In the genomic region with DNA sequence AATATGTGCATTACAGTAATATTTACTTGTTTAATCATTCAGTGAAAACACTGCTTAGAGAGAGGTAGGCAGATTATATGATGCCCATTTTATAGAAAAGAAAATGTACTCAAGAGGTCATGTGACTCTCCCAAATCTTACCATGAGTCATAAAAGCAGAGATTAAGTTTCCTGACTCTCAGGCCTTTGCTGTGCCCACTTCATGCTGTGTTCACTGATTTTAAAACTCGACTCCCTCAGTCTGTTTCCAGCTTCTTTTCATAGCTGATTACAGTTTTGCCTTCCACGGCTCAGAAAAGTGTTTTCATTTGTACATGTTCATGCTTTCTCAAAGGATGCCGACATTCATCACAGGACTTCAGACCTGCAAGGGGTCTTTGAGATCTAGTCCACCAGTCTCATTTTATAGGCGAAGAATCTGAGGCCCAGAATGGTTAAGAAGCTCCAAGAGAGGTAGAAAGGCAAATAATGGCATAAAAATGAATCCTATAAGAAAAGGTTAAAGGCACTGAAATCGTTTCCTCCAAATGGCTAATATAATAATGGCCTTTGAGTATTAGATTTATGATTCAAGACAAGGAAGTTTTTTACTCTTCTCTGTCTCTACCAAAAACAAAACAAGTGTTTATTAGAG, we compare ENCODE assay signal across 1 cellular context.
TF ChIP-seq lines count a peak whose summit lies in the region.

No MANE protein-coding gene starts in this region.

TF ChIP-seq in SK-N-SH treated with all-trans-retinoic acid at 6 μM for 48 hours, 23 proteins besides CTCF, POLR2A, EP300 and RAD21 (continued from another document):
- TF ChIP-seq ARNTL (CRISPR knock-in tag; IDR thresholded peaks at IDR 0.05; ENCODE audit: borderline replicate concordance, low read depth) (no peak), ZC3H10 (CRISPR knock-in tag; IDR thresholded peaks at IDR 0.05) (no peak), TCF4 (CRISPR knock-in tag; IDR thresholded peaks at IDR 0.05; ENCODE audit: borderline replicate concordance) (no peak), OSR1 (CRISPR knock-in tag; IDR thresholded peaks at IDR 0.05) (no peak), ESRRG (CRISPR knock-in tag; IDR thresholded peaks at IDR 0.05) (no peak), PATZ1 (CRISPR knock-in tag; IDR thresholded peaks at IDR 0.05; ENCODE audit: borderline replicate concordance) (no peak), GLIS3 (CRISPR knock-in tag; IDR thresholded peaks at IDR 0.05) (no peak), CSDC2 (CRISPR knock-in tag; IDR thresholded peaks at IDR 0.05) (no peak)
- TF ChIP-seq, protein P1, sequence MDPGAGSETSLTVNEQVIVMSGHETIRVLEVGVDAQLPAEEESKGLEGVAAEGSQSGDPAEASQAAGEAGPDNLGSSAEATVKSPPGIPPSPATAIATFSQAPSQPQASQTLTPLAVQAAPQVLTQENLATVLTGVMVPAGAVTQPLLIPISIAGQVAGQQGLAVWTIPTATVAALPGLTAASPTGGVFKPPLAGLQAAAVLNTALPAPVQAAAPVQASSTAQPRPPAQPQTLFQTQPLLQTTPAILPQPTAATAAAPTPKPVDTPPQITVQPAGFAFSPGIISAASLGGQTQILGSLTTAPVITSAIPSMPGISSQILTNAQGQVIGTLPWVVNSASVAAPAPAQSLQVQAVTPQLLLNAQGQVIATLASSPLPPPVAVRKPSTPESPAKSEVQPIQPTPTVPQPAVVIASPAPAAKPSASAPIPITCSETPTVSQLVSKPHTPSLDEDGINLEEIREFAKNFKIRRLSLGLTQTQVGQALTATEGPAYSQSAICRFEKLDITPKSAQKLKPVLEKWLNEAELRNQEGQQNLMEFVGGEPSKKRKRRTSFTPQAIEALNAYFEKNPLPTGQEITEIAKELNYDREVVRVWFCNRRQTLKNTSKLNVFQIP (CRISPR knock-in tag; IDR thresholded peaks at IDR 0.05; ENCODE audit: borderline replicate concordance, low read depth), result no peak
TF ChIP-seq in SK-N-SH treated with all-trans-retinoic acid at 6 μM for 48 hours: peak in this region for 0.
